In the genomic region with DNA sequence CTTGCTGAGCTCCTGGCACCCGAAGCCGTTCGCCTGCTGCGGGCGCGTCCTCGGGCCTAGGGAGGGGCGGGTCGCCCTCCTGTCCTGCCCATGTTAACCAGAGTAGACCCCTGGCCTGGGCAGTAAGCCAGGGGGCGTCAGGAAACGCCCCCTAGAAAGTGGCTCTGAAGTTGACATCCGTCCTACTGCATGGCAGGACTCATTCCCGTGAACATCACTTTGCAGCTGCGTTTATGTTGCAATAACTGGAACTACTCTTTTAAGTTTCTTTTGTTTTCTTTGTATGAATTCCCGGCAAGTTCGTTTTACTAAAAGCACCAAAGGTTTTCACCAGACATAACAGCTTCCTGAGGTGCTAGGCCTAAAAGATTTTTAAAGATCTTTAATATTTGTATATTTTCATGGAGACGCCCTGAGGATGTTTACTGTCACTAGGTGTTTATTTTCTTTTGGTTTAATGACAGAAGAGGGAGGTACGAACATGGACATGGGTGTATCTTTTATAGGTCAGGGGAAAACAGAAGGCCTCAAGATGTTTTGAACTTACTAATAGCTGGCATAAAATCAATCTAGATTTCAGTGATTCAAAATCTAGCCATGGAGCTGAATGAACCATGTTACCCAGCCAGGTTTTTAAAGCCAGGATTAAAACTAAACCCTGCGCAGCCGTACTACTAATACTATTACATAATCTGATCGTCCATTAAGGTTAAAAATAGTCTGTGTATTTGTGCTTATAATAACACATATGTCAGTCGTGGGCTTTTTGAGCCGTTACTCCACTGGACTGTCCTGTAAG, we compare ENCODE assay signal across 7 cellular contexts. TPM values are rescaled to one million over a fixed set of nuclear protein-coding genes. Genes with fewer than 3 reads are reported as not detected.
DNase-seq lines count a peak whose midpoint lies in the region; ATAC-seq, FAIRE-seq and TF ChIP-seq lines count a peak whose summit lies in the region.

No MANE protein-coding gene starts in this region.

- peaks cover under 1% of the 10 kb centered on the region for H3K36me3 ChIP-seq in right atrium auricular region

- H3K27ac Mint-ChIP-seq in activated naive CD8-positive, alpha-beta T cell treated with anti-CD3 and anti-CD28 coated beads, Interleukin-2, amount 10 ng/mL, durations not matched to agents 7 days and 5 days, result peak overlapping the region; percentile 97

- intact Hi-C loops in sciatic nerve (cut with DNase I), result no loop called here

- H3K4me3 ChIP-seq in LNCaP clone FGC (ENCODE audit: low read depth, low read length), result peak overlapping the region; percentile 71
- peak overlapping the region; percentile 73 to 90 for H3K4me3 ChIP-seq in right atrium auricular region

- ATAC-seq in activated naive CD8-positive, alpha-beta T cell treated with anti-CD3 and anti-CD28 coated beads, Interleukin-2, amount 10 ng/mL, durations not matched to agents 7 days and 5 days (ENCODE audit: low read depth), result no peak
- ATAC-seq in sciatic nerve, result peak; percentile 63
- ATAC-seq in GM21381 (IDR thresholded peaks at IDR 0.05; ENCODE audit: unreplicated experiment), result no peak

- no peaks in the 10 kb centered on the region for H3K27me3 Mint-ChIP-seq in activated naive CD8-positive, alpha-beta T cell treated with anti-CD3 and anti-CD28 coated beads, Interleukin-2, amount 10 ng/mL, durations not matched to agents 7 days and 5 days

- POLR2A ChIA-PET in activated naive CD8-positive, alpha-beta T cell treated with anti-CD3 and anti-CD28 coated beads, Interleukin-2, amount 10 ng/mL, durations not matched to agents 7 days and 5 days (lab: Charles Lee), result interaction anchor here (0.6 to 3.2 kb wide), 8 partner anchors 11 to 532 kb away, joined by 3 to 22 read pairs (median 4); a partner anchor contains a TSS

- TF ChIP-seq POLR2A in GM12891 (IDR thresholded peaks at IDR 0.05; ENCODE audit: low read depth, low read length), result no peak

- no peaks in the 10 kb centered on the region for H3K9me3 Mint-ChIP-seq in activated naive CD8-positive, alpha-beta T cell treated with anti-CD3 and anti-CD28 coated beads, Interleukin-2, amount 10 ng/mL, durations not matched to agents 7 days and 5 days

- peaks cover 18% of the 10 kb centered on the region for H3K4me1 Mint-ChIP-seq in activated naive CD8-positive, alpha-beta T cell treated with anti-CD3 and anti-CD28 coated beads, Interleukin-2, amount 10 ng/mL, durations not matched to agents 7 days and 5 days

- H3K9me3 ChIP-seq in right atrium auricular region, result no peaks in the 10 kb centered on the region

- H3K4me1 ChIP-seq in right atrium auricular region, result peaks cover 0 to 31% of the 10 kb centered on the region in 2 donors

- peak overlapping the region; percentile 97 to 98 for H3K27ac ChIP-seq in right atrium auricular region

- FAIRE-seq in GM12891 (lab: Jason Lieb, UNC), result peak; percentile 38

- TF ChIP-seq CTCF in LNCaP clone FGC (IDR thresholded peaks at IDR 0.05; ENCODE audit: control insufficient read depth, extremely low read depth, insufficient read depth) (no peak), right atrium auricular region (IDR thresholded peaks at IDR 0.05) (no peak)

- peak overlapping the region; percentile 79 for H3K4me3 Mint-ChIP-seq in activated naive CD8-positive, alpha-beta T cell treated with anti-CD3 and anti-CD28 coated beads, Interleukin-2, amount 10 ng/mL, durations not matched to agents 7 days and 5 days

- peaks cover 9% of the 10 kb centered on the region for H3K36me3 Mint-ChIP-seq in activated naive CD8-positive, alpha-beta T cell treated with anti-CD3 and anti-CD28 coated beads, Interleukin-2, amount 10 ng/mL, durations not matched to agents 7 days and 5 days

- no peaks in the 10 kb centered on the region for H3K27me3 ChIP-seq in right atrium auricular region

- DNase-seq in GM12891 (ENCODE audit: insufficient read length, low spot score), result no peak
- DNase-seq in LNCaP clone FGC (ENCODE audit: low read depth), result peak; percentile 90
- DNase-seq in activated naive CD8-positive, alpha-beta T cell treated with anti-CD3 and anti-CD28 coated beads, Interleukin-2, amount 10 ng/mL, durations not matched to agents 7 days and 5 days, result no peak
- DNase-seq in right atrium auricular region (ENCODE audit: low spot score), result no peak
- no peak for DNase-seq in sciatic nerve (ENCODE audit: low spot score)
- DNase-seq in activated gamma-delta T cell (lab: John Stamatoyannopoulos, UW), result no peak

TF ChIP-seq in GM12891, 5 proteins besides CTCF, POLR2A, EP300 and RAD21:
- TF ChIP-seq SPI1 (IDR thresholded peaks at IDR 0.05; ENCODE audit: low read depth, low read length), result no peak

RNA-seq across cellular contexts. Expression of a gene that starts 1.0 kb away (rescaled TPM):
- polyA plus RNA-seq in GM12891 (2012; ENCODE audit: low read depth, missing spikeins), result 2.3 TPM
- 1 to 10 TPM; 5.5 to 7.6 TPM for total RNA-seq in activated naive CD8-positive, alpha-beta T cell treated with anti-CD3 and anti-CD28 coated beads, Interleukin-2, amount 10 ng/mL, durations not matched to agents 7 days and 5 days
- 1 to 10 TPM; 6.2 to 7.0 TPM for total RNA-seq in right atrium auricular region
- total RNA-seq in sciatic nerve, result 4.9 TPM

RNA-seq across cellular contexts. Expression of a gene that starts 20.5 kb away (rescaled TPM):
- 9.3 TPM for polyA plus RNA-seq in GM12891 (2012; ENCODE audit: low read depth, missing spikeins)
- 10 to 100 TPM; 25.8 to 29.9 TPM for total RNA-seq in activated naive CD8-positive, alpha-beta T cell treated with anti-CD3 and anti-CD28 coated beads, Interleukin-2, amount 10 ng/mL, durations not matched to agents 7 days and 5 days
- total RNA-seq in right atrium auricular region (1 to 10 TPM; 5.8 to 6.7 TPM), sciatic nerve (25.2 TPM)
